Comparison of ENCODE assay signal across 2 cellular contexts in the genomic region with DNA sequence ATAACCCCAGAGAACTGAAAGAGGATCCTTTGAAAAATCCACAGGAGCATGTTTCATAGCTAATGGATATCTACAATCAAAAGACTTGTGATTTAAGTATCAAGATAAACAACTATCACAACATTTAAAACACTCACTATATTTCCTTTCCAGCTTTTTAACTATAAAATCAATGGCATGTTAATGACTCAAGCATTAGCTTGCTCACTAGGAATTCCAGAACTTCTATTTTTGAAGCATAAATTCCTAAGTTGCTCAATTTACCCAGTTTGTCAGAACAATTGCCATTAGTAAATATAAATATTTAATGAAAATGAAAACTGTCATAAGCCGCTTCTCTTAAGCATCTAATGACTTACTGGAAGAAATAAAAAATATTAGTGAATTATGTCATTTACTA.
A peak's percentile ranks its signal among the peaks of the same experiment; 100 is the strongest.
TF ChIP-seq lines count a peak whose summit lies in the region.

No MANE protein-coding gene starts in this region.

TF ChIP-seq in IMR-90, 13 proteins besides CTCF, POLR2A, EP300 and RAD21:
- peak; percentile 69 for TF ChIP-seq CEBPB (IDR thresholded peaks at IDR 0.05; ENCODE audit: low read depth, low read length)
- TF ChIP-seq BHLHE40 (IDR thresholded peaks at IDR 0.05; ENCODE audit: low read depth, low read length) = no peak
- TF ChIP-seq NFE2L2 (IDR thresholded peaks at IDR 0.05; ENCODE audit: low read depth, low read length) = no peak

TF ChIP-seq in HEK293T, 16 proteins besides CTCF, POLR2A, EP300 and RAD21:
- TF ChIP-seq FOXM1 (IDR thresholded peaks at IDR 0.05; ENCODE audit: borderline replicate concordance) = no peak
- no peak for TF ChIP-seq FOXA1 (IDR thresholded peaks at IDR 0.05)
- no peak for TF ChIP-seq ARNT (IDR thresholded peaks at IDR 0.05)
- no peak for TF ChIP-seq BHLHE40 (IDR thresholded peaks at IDR 0.05; ENCODE audit: borderline replicate concordance)
- TF ChIP-seq SP1 (IDR thresholded peaks at IDR 0.05) = no peak
- TF ChIP-seq L3MBTL2 (conservative IDR thresholded peaks at IDR 0.05) = no peak
